22 cellular contexts compared by ENCODE assay signal in the genomic region with DNA sequence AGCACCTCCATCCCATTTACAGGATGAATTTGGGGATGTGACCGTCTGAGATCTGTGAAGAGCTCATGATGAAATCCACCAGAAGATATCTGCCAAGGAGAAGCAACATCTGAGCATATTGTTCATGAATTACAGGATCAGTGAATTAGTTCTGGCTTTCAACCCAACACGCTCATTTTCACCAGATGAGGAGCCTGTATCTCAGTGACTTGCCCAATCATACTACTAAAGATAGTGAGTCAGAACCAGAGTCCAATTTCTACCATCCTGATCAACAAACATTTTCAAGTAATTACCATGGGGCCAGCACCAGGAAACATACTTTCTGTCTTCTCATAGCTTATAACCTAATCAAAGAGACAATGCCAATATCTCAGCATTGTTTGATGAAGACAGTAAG.
"Had no signal": no experiment of that assay in that cellular context is flagged by ENCODE, and none has a peak within 500 bp of the region (broad histone marks: within the 10 kb centered on the region; RNA-seq: fewer than 3 reads in every experiment).

No MANE protein-coding gene starts in this region.

- H3K36me3 ChIP-seq: colonic mucosa, esophagus squamous epithelium, left lung, tibial artery had no signal

- H3K27ac Mint-ChIP-seq: activated naive CD8-positive, alpha-beta T cell treated with anti-CD3 and anti-CD28 coated beads, Interleukin-2, amount 10 ng/mL, durations not matched to agents 7 days and 5 days; progenitor cell of endocrine pancreas; stimulated activated naive CD8-positive, alpha-beta T cell treated with anti-CD3 and anti-CD28 coated beads, Interleukin-15, Interleukin-2, amounts not matched to agents 100 ng/mL and 50 ng/mL, for 24 hours; T-helper 17 cell had no signal

- H3K27me3 ChIP-seq: colonic mucosa, hepatocyte, left lung, tibial artery had no signal

- H2AFZ ChIP-seq: hepatocyte had no signal

- H3K9me3 ChIP-seq: colonic mucosa, esophagus squamous epithelium, left lung, tibial artery had no signal

- H3K4me3 Mint-ChIP-seq: activated naive CD8-positive, alpha-beta T cell treated with anti-CD3 and anti-CD28 coated beads, Interleukin-2, amount 10 ng/mL, durations not matched to agents 7 days and 5 days; immature natural killer cell; stimulated activated naive CD8-positive, alpha-beta T cell treated with anti-CD3 and anti-CD28 coated beads, Interleukin-15, Interleukin-2, amounts not matched to agents 100 ng/mL and 50 ng/mL, for 24 hours; T-helper 17 cell had no signal

- FAIRE-seq: bronchial epithelial cell had no signal

- H3K79me2 ChIP-seq: hepatocyte had no signal

- H3K4me3 ChIP-seq: colonic mucosa, esophagus squamous epithelium, hepatocyte, left lung, lung, tibial artery had no signal

- H3K4me2 ChIP-seq: hepatocyte had no signal

- H3K9me3 Mint-ChIP-seq: immature natural killer cell had no signal

- ATAC-seq: left lung, T-helper 17 cell had no signal

- DNase-seq: activated CD4-positive, alpha-beta T cell treated with anti-CD3 and anti-CD28 coated beads for 48 hours; activated CD4-positive, CD25-positive, alpha-beta regulatory T cell; activated CD8-positive, alpha-beta memory T cell treated with anti-CD3 and anti-CD28 coated beads for 24 hours; activated naive CD8-positive, alpha-beta T cell treated with anti-CD3 and anti-CD28 coated beads, Interleukin-2, amount 10 ng/mL, durations not matched to agents 7 days and 5 days; amygdala; esophagus squamous epithelium; foreskin melanocyte; glutamatergic neuron; immature natural killer cell; left lung; naive B cell; retina; stimulated activated CD4-positive, alpha-beta T cell treated with anti-CD3 and anti-CD28 coated beads, Interleukin-2, amount 100 ng/mL, for 48 hours; stimulated activated CD8-positive, alpha-beta memory T cell treated with anti-CD3 and anti-CD28 coated beads, Interleukin-4, amount 100 ng/mL, for 48 hours; T-helper 17 cell; tibial artery had no signal

- H3K4me1 ChIP-seq: colonic mucosa, esophagus squamous epithelium, left lung had no signal

- H3K27ac ChIP-seq: colonic mucosa, esophagus squamous epithelium, hepatocyte, left lung, tibial artery had no signal

- H3K27me3 Mint-ChIP-seq: stimulated activated naive CD8-positive, alpha-beta T cell treated with anti-CD3 and anti-CD28 coated beads, Interleukin-15, Interleukin-2, amounts not matched to agents 100 ng/mL and 50 ng/mL, for 24 hours; T-helper 17 cell had no signal
